19 cellular contexts compared by ENCODE assay signal in genomic region chr18:10471574-10471973, GRCh38. TPM values are rescaled to one million over a fixed set of nuclear protein-coding genes. Genes with fewer than 3 reads are reported as not detected.
A peak's percentile ranks its signal among the peaks of the same experiment; 100 is the strongest.
DNase-seq lines count a peak whose midpoint lies in the region; ATAC-seq and TF ChIP-seq lines count a peak whose summit lies in the region.
"Had no signal": no experiment of that assay in that cellular context is flagged by ENCODE, and none has a peak within 500 bp of the region (broad histone marks: within the 10 kb centered on the region; RNA-seq: fewer than 3 reads in every experiment).

No MANE protein-coding gene starts in this region.

- TF ChIP-seq EP300 in stomach (IDR thresholded peaks at IDR 0.05): no peak

- H3K4me3 ChIP-seq in SK-N-MC (no peak overlapping the region), neuronal stem cell (ENCODE audit: low read length in 2 of 2) (no peak overlapping the region), stomach (no peak overlapping the region)
- H3K4me3 ChIP-seq: BLaER1, GM12878, GM23338 had no signal

- H3K27ac ChIP-seq in SK-N-MC: peak overlapping the region; percentile 100
- H3K27ac ChIP-seq in cingulate gyrus (ENCODE audit: low read depth, low read length): peak overlapping the region; percentile 54
- H3K27ac ChIP-seq in neuronal stem cell (replicated peaks; ENCODE audit: low read length): no peak overlapping the region
- H3K27ac ChIP-seq in stomach: no peak overlapping the region
- H3K27ac ChIP-seq: BLaER1, C4-2B had no signal

- H3K9ac ChIP-seq in SK-N-MC (ENCODE audit: insufficient read length) (no peak overlapping the region), neuronal stem cell (ENCODE audit: low read depth, low read length, poor library complexity) (no peak overlapping the region)
- H3K9ac ChIP-seq: BLaER1 had no signal

- no peak overlapping the region for H3K4ac ChIP-seq in neuronal stem cell (ENCODE audit: low read length)

- no peak overlapping the region for H2BK12ac ChIP-seq in neuronal stem cell (ENCODE audit: low read length)

- H3K27me3 ChIP-seq in neuronal stem cell (ENCODE audit: control insufficient read depth in 3 of 3, insufficient read depth in 3 of 3, low read depth in 1 of 3, low read length in 3 of 3) (no peaks in the 10 kb centered on the region), stomach (no peaks in the 10 kb centered on the region)
- H3K27me3 ChIP-seq: BLaER1 had no signal

- no peak overlapping the region for H3K4me2 ChIP-seq in neuronal stem cell (ENCODE audit: insufficient read depth, low read length, poor library complexity, severe bottlenecking)
- H3K4me2 ChIP-seq: BLaER1, GM23338 had no signal

- H2BK15ac ChIP-seq in neuronal stem cell (ENCODE audit: low read length): no peak overlapping the region

- H4K91ac ChIP-seq in neuronal stem cell (ENCODE audit: low read depth, low read length, poor library complexity): no peak overlapping the region

- no peak for ATAC-seq in GM18870 (IDR thresholded peaks at IDR 0.05; ENCODE audit: unreplicated experiment)
- ATAC-seq: GM12878, GM23338, HCT116 had no signal

- no peaks in the 10 kb centered on the region for H3K79me1 ChIP-seq in neuronal stem cell (ENCODE audit: low read depth, low read length)

- no peak overlapping the region for H2BK120ac ChIP-seq in neuronal stem cell (ENCODE audit: low read depth, low read length)

- no peak for DNase-seq in SK-N-MC (ENCODE audit: low read depth, low spot score)
- no peak for DNase-seq in neuronal stem cell (ENCODE audit: low spot score)
- DNase-seq in stomach: no peak
- DNase-seq in middle frontal gyrus (ENCODE audit: extremely low spot score, low spot score): no peak
- DNase-seq: CD4-positive, CD25-positive, alpha-beta regulatory T cell; CD8-positive, alpha-beta memory T cell; DMS 273 treated with DMSO at 0.1 percent for 48 hours; DMS79; EL; GDM1; H9 had no signal

- peaks cover 99% of the 10 kb centered on the region for H3K36me3 ChIP-seq in SK-N-MC (ENCODE audit: insufficient read depth, low read length)
- peaks cover 0 to 8% of the 10 kb centered on the region in 2 donors for H3K36me3 ChIP-seq in neuronal stem cell (replicated peaks in 1 of 2; ENCODE audit: control insufficient read depth in 2 of 2, insufficient read depth in 2 of 2, low read length in 2 of 2)
- H3K36me3 ChIP-seq in stomach: peaks cover 14 to 30% (median 20%) of the 10 kb centered on the region in 4 donors

- no peaks in the 10 kb centered on the region for H3K4me1 ChIP-seq in neuronal stem cell (ENCODE audit: control insufficient read depth in 2 of 2, insufficient read depth in 1 of 2, low read depth in 1 of 2, low read length in 2 of 2)
- peaks cover 5 to 49% (median 11%) of the 10 kb centered on the region in 4 donors for H3K4me1 ChIP-seq in stomach

- no peak for TF ChIP-seq CTCF in stomach (IDR thresholded peaks at IDR 0.05)

- H4K8ac ChIP-seq in neuronal stem cell (ENCODE audit: low read depth, low read length): no peak overlapping the region

- H3K23ac ChIP-seq in neuronal stem cell (ENCODE audit: low read depth, low read length, poor library complexity): peak overlapping the region; percentile 25

- no peaks in the 10 kb centered on the region for H3K9me3 ChIP-seq in SK-N-MC (ENCODE audit: low read depth, low read length)
- H3K9me3 ChIP-seq in neuronal stem cell (replicated peaks in 1 of 2; ENCODE audit: control insufficient read depth in 2 of 2, insufficient read depth in 1 of 2, low read depth in 1 of 2, low read length in 2 of 2): no peaks in the 10 kb centered on the region
- H3K9me3 ChIP-seq in stomach: no peaks in the 10 kb centered on the region
- H3K9me3 ChIP-seq: BLaER1 had no signal

- no peak overlapping the region for H3K18ac ChIP-seq in neuronal stem cell (ENCODE audit: low read length)

- no peak overlapping the region for H2AFZ ChIP-seq in neuronal stem cell (ENCODE audit: low read length)
- H2AFZ ChIP-seq: GM23338 had no signal

- no CpG with 5 or more reads among the region's 22 CpGs for WGBS in neuronal stem cell (ENCODE audit: extremely low coverage in 2 of 2, insufficient read length in 2 of 2, insufficient replicate concordance in 1 of 2), 2 donors
- WGBS in stomach, 5 donors: 86 to 97% (median 89%) methylated on average over 22 of the region's 22 CpGs

- TF ChIP-seq POLR2A in stomach (IDR thresholded peaks at IDR 0.05): no peak

- H2BK5ac ChIP-seq in neuronal stem cell (ENCODE audit: low read length): no peak overlapping the region

- peak overlapping the region; percentile 71 for H2AK5ac ChIP-seq in neuronal stem cell (ENCODE audit: low read depth, low read length)

- intact Hi-C loops in stomach (cut with DNase I; ENCODE audit: low total_unique reads): no loop called here

- H3K14ac ChIP-seq in neuronal stem cell (ENCODE audit: low read length): no peak overlapping the region

RNA-seq across cellular contexts. Expression of gene APCDD1, which starts 17.1 kb away (rescaled TPM):
- 1.3 TPM for polyA plus RNA-seq in neuronal stem cell (2013, experiment 1 of 2)
- polyA plus RNA-seq in neuronal stem cell (2013, experiment 2 of 2): 1.3 TPM
- 100 to 1,000 TPM in 1 of 5 donors, 10 to 100 TPM in 4; 11.0 to 142 (median 27.4) TPM for total RNA-seq in stomach
- 10 to 100 TPM; 23.2 to 32.0 (median 24.3) TPM for polyA plus RNA-seq in stomach
- total RNA-seq: A172; CD4-positive, CD25-positive, alpha-beta regulatory T cell; CD8-positive, alpha-beta memory T cell; GM12878 had no signal
- polyA plus RNA-seq: CD4-positive, CD25-positive, alpha-beta regulatory T cell; CD8-positive, alpha-beta memory T cell; GM12878 had no signal

RNA-seq across cellular contexts. Expression of gene NAPG, which starts 54.3 kb away (rescaled TPM):
- polyA plus RNA-seq in neuronal stem cell (2013, experiment 1 of 2): 13.8 TPM
- polyA plus RNA-seq in neuronal stem cell (2013, experiment 2 of 2): 14.8 TPM
- total RNA-seq in stomach: 10 to 100 TPM in 3 of 5 donors, 1 to 10 TPM in 2; 5.5 to 83.7 (median 31.7) TPM
- polyA plus RNA-seq in stomach: 10 to 100 TPM; 12.1 to 22.9 (median 12.4) TPM

Comparison
In these comparisons a context has a peak if more than half of its experiments do, and no peak if none do; other contexts are left out.
1. H3K27ac ChIP-seq: peak in SK-N-MC (single experiment) and cingulate gyrus (single experiment); none in neuronal stem cell (single experiment) and stomach (0 of 5).